In the genomic region with DNA sequence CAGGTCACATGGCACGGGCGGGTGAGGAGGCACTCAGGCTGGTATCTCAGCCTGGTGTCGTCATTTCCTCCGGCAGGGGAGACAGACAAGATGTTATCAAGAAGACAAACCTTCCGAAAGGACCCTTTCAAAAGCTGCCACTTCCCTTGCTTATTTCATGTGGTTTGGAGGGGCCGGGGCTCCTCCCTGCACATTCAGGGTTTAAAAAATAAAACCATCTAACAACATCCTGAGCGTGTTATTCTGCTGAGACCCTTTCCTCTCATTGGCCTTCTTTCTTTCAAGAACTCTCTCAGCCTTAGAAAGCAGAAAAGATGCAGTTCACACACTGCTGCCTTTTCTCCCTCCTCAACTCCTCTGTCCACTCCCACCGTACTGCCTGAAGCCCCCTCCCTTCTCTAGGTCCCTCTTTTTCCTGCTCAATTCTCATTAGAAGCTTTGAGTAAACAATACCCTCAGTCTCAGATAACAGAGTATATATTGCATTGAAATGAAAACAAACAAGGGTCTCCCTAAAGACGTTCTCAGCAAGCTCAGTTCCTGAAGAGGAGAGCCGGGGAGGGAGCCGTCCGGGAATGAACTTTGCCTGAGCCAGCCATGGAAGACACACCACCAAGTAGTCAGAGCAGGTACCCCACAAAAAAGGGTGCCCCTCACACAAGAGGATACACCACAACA, we compare ENCODE assay signal across 8 cellular contexts. TPM values are rescaled to one million over a fixed set of nuclear protein-coding genes. Genes with fewer than 3 reads are reported as not detected.
DNase-seq lines count a peak whose midpoint lies in the region; ATAC-seq and TF ChIP-seq lines count a peak whose summit lies in the region.

No MANE protein-coding gene starts in this region.

- H3K4me2 ChIP-seq in MM.1S (ENCODE audit: low read depth, low read length): peak overlapping the region; percentile 99

- intact Hi-C loops in right cardiac atrium (cut with DNase I): loop anchor here in 3 of 4 donors (5.0 to 10.0 kb wide), 6 partner anchors 106 to 236 kb away; no protein-coding TSS in a partner anchor

- no peaks in the 10 kb centered on the region for H3K9me3 ChIP-seq in MM.1S (replicated peaks; ENCODE audit: insufficient read depth, low read length)
- H3K9me3 ChIP-seq in right cardiac atrium (ENCODE audit: control insufficient read depth, low read length): no peaks in the 10 kb centered on the region
- H3K9me3 ChIP-seq in SJCRH30 (replicated peaks): no peaks in the 10 kb centered on the region

- DNase-seq in MM.1S (peak; percentile 93), activated T-cell treated with anti-CD3 and anti-CD28 coated beads for 48 hours (ENCODE audit: low read depth) (peak; percentile 53), right cardiac atrium (peak in 2 of 3 donors; percentile 69 to 81), GOT3 (lab: John Stamatoyannopoulos, UW) (no peak), SJCRH30 (no peak), HT-29 (ENCODE audit: low spot score) (no peak)
- DNase-seq in stimulated activated CD8-positive, alpha-beta memory T cell treated with anti-CD3 and anti-CD28 coated beads, Interleukin-12 subunit alpha, Interleukin-12 subunit beta, amount 100 ng/mL, for 1 hour (ENCODE audit: low read depth): peak; percentile 80

- peak overlapping the region; percentile 95 for H3K9ac ChIP-seq in MM.1S (ENCODE audit: low read length)

- H2AFZ ChIP-seq in MM.1S (ENCODE audit: low read length): no peak overlapping the region

- WGBS in right cardiac atrium: 12% methylated on average over 12 of the region's 12 CpGs

- H3K27me3 ChIP-seq in MM.1S (replicated peaks; ENCODE audit: insufficient read depth, low read length): no peaks in the 10 kb centered on the region
- no peaks in the 10 kb centered on the region for H3K27me3 ChIP-seq in right cardiac atrium (ENCODE audit: control insufficient read depth, insufficient read depth)
- H3K27me3 ChIP-seq in SJCRH30: no peaks in the 10 kb centered on the region

- peaks cover 100% of the 10 kb centered on the region for H3K79me2 ChIP-seq in MM.1S (ENCODE audit: low read length)

- H3K4me1 ChIP-seq in MM.1S (ENCODE audit: low read length): peaks cover 71% of the 10 kb centered on the region
- peaks cover 45% of the 10 kb centered on the region for H3K4me1 ChIP-seq in right cardiac atrium (ENCODE audit: control insufficient read depth, insufficient read depth, low read length)
- H3K4me1 ChIP-seq in SJCRH30: peaks cover 31% of the 10 kb centered on the region

- H3F3A ChIP-seq in MM.1S (ENCODE audit: insufficient read depth, low read length): peaks cover 89% of the 10 kb centered on the region

- H3K27ac ChIP-seq in MM.1S (ENCODE audit: low read length): peak overlapping the region; percentile 97
- H3K27ac ChIP-seq in right cardiac atrium (ENCODE audit: low read length): peak overlapping the region; percentile 78
- H3K27ac ChIP-seq in SJCRH30: no peak overlapping the region

- peak overlapping the region; percentile 97 for H3K4me3 ChIP-seq in MM.1S (ENCODE audit: low read length)
- peak overlapping the region; percentile 6 for H3K4me3 ChIP-seq in right cardiac atrium (ENCODE audit: low read length)
- H3K4me3 ChIP-seq in SJCRH30: no peak overlapping the region

- ATAC-seq in GM19463 (IDR thresholded peaks at IDR 0.05; ENCODE audit: unreplicated experiment) (peak; percentile 65), right cardiac atrium (peak in 1 of 2 donors; percentile 28)

- no peak for TF ChIP-seq CTCF in MM.1S (IDR thresholded peaks at IDR 0.05; ENCODE audit: low read length)

- H4K20me1 ChIP-seq in MM.1S (ENCODE audit: insufficient read depth, low read length): peaks cover 25% of the 10 kb centered on the region; the same call in 1 of the 2 replicates

- no peaks in the 10 kb centered on the region for H3K9me2 ChIP-seq in MM.1S (replicated peaks; ENCODE audit: insufficient read depth, low read length)

- 0 out of 2 replicates have a peak, but pooled peaks cover 3% of the 10 kb centered on the region for H3K36me3 ChIP-seq in MM.1S (replicated peaks; ENCODE audit: insufficient read depth, low read length)
- no peaks in the 10 kb centered on the region for H3K36me3 ChIP-seq in SJCRH30

RNA-seq across cellular contexts. Expression of a gene that starts 9.8 kb away (rescaled TPM):
- 10 to 100 TPM; 66.3 to 97.6 (median 94.3) TPM for total RNA-seq in right cardiac atrium
- polyA plus RNA-seq in right cardiac atrium: 34.8 TPM
- 3.0 and 3.2 TPM in 2 replicates for total RNA-seq in SJCRH30 (2014; rRNA removed; shearing (Covaris generic))
- 70.8 and 72.3 TPM in 2 replicates for total RNA-seq in HT-29 (2014; rRNA removed; shearing (Covaris generic))

Comparison
In these comparisons a context has a peak if more than half of its experiments do, and no peak if none do; other contexts are left out.
1. DNase-seq: peak in MM.1S (single experiment), activated T-cell treated with anti-CD3 and anti-CD28 coated beads for 48 hours (single experiment), right cardiac atrium (2 of 3) and stimulated activated CD8-positive, alpha-beta memory T cell treated with anti-CD3 and anti-CD28 coated beads, Interleukin-12 subunit alpha, Interleukin-12 subunit beta, amount 100 ng/mL, for 1 hour (single experiment); none in GOT3 (single experiment), SJCRH30 (0 of 2) and HT-29 (single experiment).
2. RNA of a gene that starts 9.8 kb away (total RNA-seq): 66.3 to 97.6 TPM in right cardiac atrium and 70.8 to 72.3 TPM in HT-29; 3.0 to 3.2 TPM in SJCRH30; every median in the first group is over 10 times any median in the second.